ENCODE assay signal across 10 cellular contexts in the genomic region with DNA sequence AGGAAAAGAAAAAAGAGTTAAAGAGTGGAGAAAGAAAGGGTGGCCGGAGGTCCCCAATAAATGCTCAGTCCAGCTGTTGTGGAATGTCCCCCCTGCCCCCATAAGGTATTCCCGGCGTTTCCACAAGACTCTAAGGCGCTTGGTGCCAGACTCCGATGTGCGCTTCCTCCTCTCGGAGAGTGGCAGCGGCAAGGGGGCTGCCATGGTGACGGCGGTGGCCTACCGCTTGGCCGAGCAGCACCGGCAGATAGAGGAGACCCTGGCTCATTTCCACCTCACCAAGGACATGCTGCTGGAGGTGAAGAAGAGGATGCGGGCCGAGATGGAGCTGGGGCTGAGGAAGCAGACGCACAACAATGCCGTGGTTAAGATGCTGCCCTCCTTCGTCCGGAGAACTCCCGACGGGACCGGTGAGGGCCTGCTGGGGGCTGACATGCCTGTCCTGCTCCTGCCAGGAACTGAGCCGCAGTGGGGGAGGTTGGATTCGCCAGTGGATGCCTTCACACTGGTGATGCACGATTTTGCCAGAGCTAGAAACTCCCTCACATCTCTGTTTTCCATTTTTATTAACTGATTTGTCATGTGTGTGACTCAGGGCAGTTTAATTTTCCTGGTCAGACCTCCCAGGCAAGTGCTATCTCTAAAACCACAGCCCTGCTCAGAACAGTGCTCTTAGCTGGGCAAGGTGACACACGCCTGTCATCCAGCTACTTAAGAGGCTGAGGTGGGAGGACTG. TPM values are rescaled to one million over a fixed set of nuclear protein-coding genes. Genes with fewer than 3 reads are reported as not detected.
DNase-seq lines count a peak whose midpoint lies in the region; ATAC-seq and TF ChIP-seq lines count a peak whose summit lies in the region.
"Had no signal": no experiment of that assay in that cellular context is flagged by ENCODE, and none has a peak within 500 bp of the region (broad histone marks: within the 10 kb centered on the region; RNA-seq: fewer than 3 reads in every experiment).

No MANE protein-coding gene starts in this region.

- H3K79me2 ChIP-seq in PC-9 (ENCODE audit: low read depth) (0 out of 2 replicates have a peak, but pooled peaks cover 4% of the 10 kb centered on the region), OCI-LY7 (ENCODE audit: insufficient read depth, low read depth, low read length) (no peaks in the 10 kb centered on the region)

- intact Hi-C loops in PC-9 (cut with micrococcal nuclease; ENCODE audit: unreplicated experiment) (no loop called here), prostate gland (cut with DNase I) (no loop called here), OCI-LY7 (cut with micrococcal nuclease; ENCODE audit: unreplicated experiment) (no loop called here)

- CTCF ChIA-PET in BJ (lab: Yijun Ruan, JAX): interaction anchor here (1.0 to 3.4 kb wide), 18 partner anchors 9 to 153 kb away, joined by 3 to 28 read pairs (median 6); no protein-coding TSS in a partner anchor
- CTCF ChIA-PET in PC-9 (lab: Charles Lee): no interaction called here
- CTCF ChIA-PET in OCI-LY7 (lab: Charles Lee; ENCODE audit: unreplicated experiment): no interaction called here

- BruUV-seq in PC-9 (replicated peaks; lab: Mats Ljungman, UMichigan) (no TSS peak), OCI-LY7 (replicated peaks; lab: Mats Ljungman, UMichigan) (no TSS peak)

- H4K20me1 ChIP-seq in PC-9 (ENCODE audit: insufficient read depth) (no peaks in the 10 kb centered on the region), OCI-LY7 (ENCODE audit: insufficient read depth, low read length) (no peaks in the 10 kb centered on the region)

- H3K9me2 ChIP-seq in PC-9 (ENCODE audit: insufficient read depth) (no peaks in the 10 kb centered on the region), OCI-LY7 (ENCODE audit: insufficient read depth, low read length) (no peaks in the 10 kb centered on the region)

- H3K36me3 ChIP-seq in BJ (ENCODE audit: control insufficient read depth, insufficient read depth, low read length) (peaks cover 26% of the 10 kb centered on the region), PC-9 (ENCODE audit: low read depth) (peaks cover 26% of the 10 kb centered on the region), prostate gland (peaks cover 0 to 10% of the 10 kb centered on the region in 2 donors), OCI-LY7 (ENCODE audit: insufficient read depth, low read length) (0 out of 2 replicates have a peak, but pooled peaks cover 4% of the 10 kb centered on the region)

- TF ChIP-seq CTCF in BJ (IDR thresholded peaks at IDR 0.05; ENCODE audit: insufficient read depth, low read depth, low read length): no peak
- TF ChIP-seq CTCF in PC-9 (conservative IDR thresholded peaks at IDR 0.05): no peak
- no peak for TF ChIP-seq CTCF in epithelial cell of proximal tubule (conservative IDR thresholded peaks at IDR 0.05; ENCODE audit: low read depth, low read length)
- TF ChIP-seq CTCF in prostate gland (IDR thresholded peaks at IDR 0.05): no peak
- no peak for TF ChIP-seq CTCF in OCI-LY7 (conservative IDR thresholded peaks at IDR 0.05; ENCODE audit: low read length)

- H2AFZ ChIP-seq in PC-9 (no peak overlapping the region), OCI-LY7 (ENCODE audit: low read length) (no peak overlapping the region)
- H2AFZ ChIP-seq: parathyroid adenoma had no signal

- H3K27ac ChIP-seq in PC-9: peak overlapping the region; percentile 13
- H3K27ac ChIP-seq in prostate gland: peak overlapping the region; percentile 8 to 87
- no peak overlapping the region for H3K27ac ChIP-seq in OCI-LY7 (ENCODE audit: low read depth, low read length, poor library complexity, severe bottlenecking)
- H3K27ac ChIP-seq: parathyroid adenoma had no signal

- H3F3A ChIP-seq in PC-9 (ENCODE audit: insufficient read depth, low read depth): peaks cover 53% of the 10 kb centered on the region

- ATAC-seq in HG02623 (IDR thresholded peaks at IDR 0.05; ENCODE audit: unreplicated experiment): no peak
- ATAC-seq in HG03039 (IDR thresholded peaks at IDR 0.05; ENCODE audit: unreplicated experiment): no peak

- DNase-seq in BJ (ENCODE audit: low read depth) (peak; percentile 79), PC-9 (peak in 1 of 2 experiments; percentile 72), epithelial cell of proximal tubule (ENCODE audit: low read depth) (peak; percentile 63), prostate gland (ENCODE audit: low spot score) (no peak), GM19238 (ENCODE audit: insufficient read length, low spot score) (no peak), OCI-LY7 (ENCODE audit: low spot score) (no peak)
- DNase-seq: NCI-H2029 treated with DMSO at 0.1 percent for 48 hours had no signal

- TF ChIP-seq POLR2A in prostate gland (IDR thresholded peaks at IDR 0.05): no peak

- H3K4me3 ChIP-seq in BJ (ENCODE audit: low read depth, low read length): no peak overlapping the region
- H3K4me3 ChIP-seq in PC-9: no peak overlapping the region
- H3K4me3 ChIP-seq in epithelial cell of proximal tubule (ENCODE audit: low read depth, low read length): no peak overlapping the region
- no peak overlapping the region for H3K4me3 ChIP-seq in prostate gland
- H3K4me3 ChIP-seq in OCI-LY7 (ENCODE audit: low read depth, low read length, poor library complexity, severe bottlenecking): no peak overlapping the region

- H3K4me1 ChIP-seq in PC-9 (replicated peaks; ENCODE audit: insufficient read depth): peaks cover 54% of the 10 kb centered on the region
- no peaks in the 10 kb centered on the region for H3K4me1 ChIP-seq in prostate gland (replicated peaks)
- H3K4me1 ChIP-seq in OCI-LY7 (ENCODE audit: insufficient read depth, low read length, poor library complexity, severe bottlenecking): peaks cover 7% of the 10 kb centered on the region
- H3K4me1 ChIP-seq: parathyroid adenoma had no signal

- H3K9me3 ChIP-seq in PC-9 (ENCODE audit: insufficient read depth, low read depth) (no peaks in the 10 kb centered on the region), prostate gland (no peaks in the 10 kb centered on the region), OCI-LY7 (ENCODE audit: low read length) (no peaks in the 10 kb centered on the region)

- H3K4me2 ChIP-seq in PC-9 (no peak overlapping the region), OCI-LY7 (ENCODE audit: low read length) (no peak overlapping the region)

- POLR2A ChIA-PET in BJ (lab: Charles Lee) (no interaction called here), PC-9 (lab: Charles Lee; ENCODE audit: unreplicated experiment) (interaction anchor here (0.6 kb wide), 1 partner anchor 1439 kb away, joined by 5 read pairs; no protein-coding TSS in a partner anchor), OCI-LY7 (lab: Charles Lee) (interaction anchor here (0.6 kb wide), 2 partner anchors 144 to 585 kb away, joined by 3 read pairs; no protein-coding TSS in a partner anchor)

- 87% methylated on average over 26 of the region's 26 CpGs for WGBS in prostate gland

- no peaks in the 10 kb centered on the region for H3K27me3 ChIP-seq in BJ (ENCODE audit: control insufficient read depth, insufficient read depth, low read length)
- H3K27me3 ChIP-seq in PC-9 (ENCODE audit: insufficient read depth, low read depth): no peaks in the 10 kb centered on the region
- H3K27me3 ChIP-seq in prostate gland (replicated peaks; ENCODE audit: insufficient read depth): no peaks in the 10 kb centered on the region

RNA-seq across cellular contexts. Expression of a gene that starts 34.2 kb away (rescaled TPM):
- polyA plus RNA-seq in BJ (2011; rRNA removed): 0.09 TPM in 2 replicates
- polyA minus RNA-seq in BJ (2011; rRNA and poly(A)+ RNA removed): 0.09 TPM in 1 of 2 replicates, not detected in the other
- total RNA-seq in PC-9 (2021): 0.23 TPM in 1 of 2 replicates, not detected in the other
- 0.23 TPM in 1 of 2 replicates, not detected in the other for total RNA-seq in epithelial cell of proximal tubule
- 1 to 10 TPM in 1 of 2 donors, under 1 TPM in 1; 0.77 to 2.4 TPM for total RNA-seq in prostate gland
- not detected in 2 replicates for total RNA-seq in OCI-LY7 (2014; rRNA removed; shearing (Covaris generic))
- total RNA-seq in OCI-LY7 (2022): not detected in 2 replicates

Comparison
In these comparisons a context has a peak if more than half of its experiments do, and no peak if none do; other contexts are left out.
1. DNase-seq: peak in BJ (single experiment) and epithelial cell of proximal tubule (single experiment); none in prostate gland (single experiment), GM19238 (single experiment) and OCI-LY7 (single experiment).